Comparison of ENCODE assay signal across 2 cellular contexts in genomic region chr16:57955572-57955971, GRCh38.
TF ChIP-seq lines count a peak whose summit lies in the region.

No MANE protein-coding gene starts in this region.

TF ChIP-seq in SK-N-SH treated with all-trans-retinoic acid at 6 μM for 48 hours, 23 proteins besides CTCF, POLR2A, EP300 and RAD21 (continued from another document):
- TF ChIP-seq, protein P1, sequence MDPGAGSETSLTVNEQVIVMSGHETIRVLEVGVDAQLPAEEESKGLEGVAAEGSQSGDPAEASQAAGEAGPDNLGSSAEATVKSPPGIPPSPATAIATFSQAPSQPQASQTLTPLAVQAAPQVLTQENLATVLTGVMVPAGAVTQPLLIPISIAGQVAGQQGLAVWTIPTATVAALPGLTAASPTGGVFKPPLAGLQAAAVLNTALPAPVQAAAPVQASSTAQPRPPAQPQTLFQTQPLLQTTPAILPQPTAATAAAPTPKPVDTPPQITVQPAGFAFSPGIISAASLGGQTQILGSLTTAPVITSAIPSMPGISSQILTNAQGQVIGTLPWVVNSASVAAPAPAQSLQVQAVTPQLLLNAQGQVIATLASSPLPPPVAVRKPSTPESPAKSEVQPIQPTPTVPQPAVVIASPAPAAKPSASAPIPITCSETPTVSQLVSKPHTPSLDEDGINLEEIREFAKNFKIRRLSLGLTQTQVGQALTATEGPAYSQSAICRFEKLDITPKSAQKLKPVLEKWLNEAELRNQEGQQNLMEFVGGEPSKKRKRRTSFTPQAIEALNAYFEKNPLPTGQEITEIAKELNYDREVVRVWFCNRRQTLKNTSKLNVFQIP (CRISPR knock-in tag; IDR thresholded peaks at IDR 0.05; ENCODE audit: borderline replicate concordance, low read depth): no peak
- TF ChIP-seq, protein P2, sequence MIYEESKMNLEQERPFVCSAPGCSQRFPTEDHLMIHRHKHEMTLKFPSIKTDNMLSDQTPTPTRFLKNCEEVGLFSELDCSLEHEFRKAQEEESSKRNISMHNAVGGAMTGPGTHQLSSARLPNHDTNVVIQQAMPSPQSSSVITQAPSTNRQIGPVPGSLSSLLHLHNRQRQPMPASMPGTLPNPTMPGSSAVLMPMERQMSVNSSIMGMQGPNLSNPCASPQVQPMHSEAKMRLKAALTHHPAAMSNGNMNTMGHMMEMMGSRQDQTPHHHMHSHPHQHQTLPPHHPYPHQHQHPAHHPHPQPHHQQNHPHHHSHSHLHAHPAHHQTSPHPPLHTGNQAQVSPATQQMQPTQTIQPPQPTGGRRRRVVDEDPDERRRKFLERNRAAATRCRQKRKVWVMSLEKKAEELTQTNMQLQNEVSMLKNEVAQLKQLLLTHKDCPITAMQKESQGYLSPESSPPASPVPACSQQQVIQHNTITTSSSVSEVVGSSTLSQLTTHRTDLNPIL (CRISPR knock-in tag; IDR thresholded peaks at IDR 0.05; ENCODE audit: low read depth): no peak
- TF ChIP-seq ZC3H10 (CRISPR knock-in tag; IDR thresholded peaks at IDR 0.05) (no peak), ZFP30 (CRISPR knock-in tag; IDR thresholded peaks at IDR 0.05) (no peak), TCF4 (CRISPR knock-in tag; IDR thresholded peaks at IDR 0.05; ENCODE audit: borderline replicate concordance) (no peak), ZNF565 (CRISPR knock-in tag; conservative IDR thresholded peaks at IDR 0.05; ENCODE audit: low read depth) (no peak), BACH2 (CRISPR knock-in tag; IDR thresholded peaks at IDR 0.05; ENCODE audit: borderline replicate concordance) (no peak), ZNF70 (CRISPR knock-in tag; IDR thresholded peaks at IDR 0.05) (no peak), ZNF8 (CRISPR knock-in tag; IDR thresholded peaks at IDR 0.05) (no peak), PPARA (CRISPR knock-in tag; IDR thresholded peaks at IDR 0.05; ENCODE audit: borderline replicate concordance) (no peak)
- TF ChIP-seq, protein P3, sequence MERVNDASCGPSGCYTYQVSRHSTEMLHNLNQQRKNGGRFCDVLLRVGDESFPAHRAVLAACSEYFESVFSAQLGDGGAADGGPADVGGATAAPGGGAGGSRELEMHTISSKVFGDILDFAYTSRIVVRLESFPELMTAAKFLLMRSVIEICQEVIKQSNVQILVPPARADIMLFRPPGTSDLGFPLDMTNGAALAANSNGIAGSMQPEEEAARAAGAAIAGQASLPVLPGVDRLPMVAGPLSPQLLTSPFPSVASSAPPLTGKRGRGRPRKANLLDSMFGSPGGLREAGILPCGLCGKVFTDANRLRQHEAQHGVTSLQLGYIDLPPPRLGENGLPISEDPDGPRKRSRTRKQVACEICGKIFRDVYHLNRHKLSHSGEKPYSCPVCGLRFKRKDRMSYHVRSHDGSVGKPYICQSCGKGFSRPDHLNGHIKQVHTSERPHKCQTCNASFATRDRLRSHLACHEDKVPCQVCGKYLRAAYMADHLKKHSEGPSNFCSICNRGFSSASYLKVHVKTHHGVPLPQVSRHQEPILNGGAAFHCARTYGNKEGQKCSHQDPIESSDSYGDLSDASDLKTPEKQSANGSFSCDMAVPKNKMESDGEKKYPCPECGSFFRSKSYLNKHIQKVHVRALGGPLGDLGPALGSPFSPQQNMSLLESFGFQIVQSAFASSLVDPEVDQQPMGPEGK (CRISPR knock-in tag; IDR thresholded peaks at IDR 0.05; ENCODE audit: borderline replicate concordance): no peak
- TF ChIP-seq, protein P4, sequence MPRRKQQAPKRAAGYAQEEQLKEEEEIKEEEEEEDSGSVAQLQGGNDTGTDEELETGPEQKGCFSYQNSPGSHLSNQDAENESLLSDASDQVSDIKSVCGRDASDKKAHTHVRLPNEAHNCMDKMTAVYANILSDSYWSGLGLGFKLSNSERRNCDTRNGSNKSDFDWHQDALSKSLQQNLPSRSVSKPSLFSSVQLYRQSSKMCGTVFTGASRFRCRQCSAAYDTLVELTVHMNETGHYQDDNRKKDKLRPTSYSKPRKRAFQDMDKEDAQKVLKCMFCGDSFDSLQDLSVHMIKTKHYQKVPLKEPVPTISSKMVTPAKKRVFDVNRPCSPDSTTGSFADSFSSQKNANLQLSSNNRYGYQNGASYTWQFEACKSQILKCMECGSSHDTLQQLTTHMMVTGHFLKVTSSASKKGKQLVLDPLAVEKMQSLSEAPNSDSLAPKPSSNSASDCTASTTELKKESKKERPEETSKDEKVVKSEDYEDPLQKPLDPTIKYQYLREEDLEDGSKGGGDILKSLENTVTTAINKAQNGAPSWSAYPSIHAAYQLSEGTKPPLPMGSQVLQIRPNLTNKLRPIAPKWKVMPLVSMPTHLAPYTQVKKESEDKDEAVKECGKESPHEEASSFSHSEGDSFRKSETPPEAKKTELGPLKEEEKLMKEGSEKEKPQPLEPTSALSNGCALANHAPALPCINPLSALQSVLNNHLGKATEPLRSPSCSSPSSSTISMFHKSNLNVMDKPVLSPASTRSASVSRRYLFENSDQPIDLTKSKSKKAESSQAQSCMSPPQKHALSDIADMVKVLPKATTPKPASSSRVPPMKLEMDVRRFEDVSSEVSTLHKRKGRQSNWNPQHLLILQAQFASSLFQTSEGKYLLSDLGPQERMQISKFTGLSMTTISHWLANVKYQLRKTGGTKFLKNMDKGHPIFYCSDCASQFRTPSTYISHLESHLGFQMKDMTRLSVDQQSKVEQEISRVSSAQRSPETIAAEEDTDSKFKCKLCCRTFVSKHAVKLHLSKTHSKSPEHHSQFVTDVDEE (CRISPR knock-in tag; IDR thresholded peaks at IDR 0.05): no peak

TF ChIP-seq in SK-N-SH, 30 proteins besides CTCF, POLR2A, EP300 and RAD21 (continued from another document):
- TF ChIP-seq, protein P5, sequence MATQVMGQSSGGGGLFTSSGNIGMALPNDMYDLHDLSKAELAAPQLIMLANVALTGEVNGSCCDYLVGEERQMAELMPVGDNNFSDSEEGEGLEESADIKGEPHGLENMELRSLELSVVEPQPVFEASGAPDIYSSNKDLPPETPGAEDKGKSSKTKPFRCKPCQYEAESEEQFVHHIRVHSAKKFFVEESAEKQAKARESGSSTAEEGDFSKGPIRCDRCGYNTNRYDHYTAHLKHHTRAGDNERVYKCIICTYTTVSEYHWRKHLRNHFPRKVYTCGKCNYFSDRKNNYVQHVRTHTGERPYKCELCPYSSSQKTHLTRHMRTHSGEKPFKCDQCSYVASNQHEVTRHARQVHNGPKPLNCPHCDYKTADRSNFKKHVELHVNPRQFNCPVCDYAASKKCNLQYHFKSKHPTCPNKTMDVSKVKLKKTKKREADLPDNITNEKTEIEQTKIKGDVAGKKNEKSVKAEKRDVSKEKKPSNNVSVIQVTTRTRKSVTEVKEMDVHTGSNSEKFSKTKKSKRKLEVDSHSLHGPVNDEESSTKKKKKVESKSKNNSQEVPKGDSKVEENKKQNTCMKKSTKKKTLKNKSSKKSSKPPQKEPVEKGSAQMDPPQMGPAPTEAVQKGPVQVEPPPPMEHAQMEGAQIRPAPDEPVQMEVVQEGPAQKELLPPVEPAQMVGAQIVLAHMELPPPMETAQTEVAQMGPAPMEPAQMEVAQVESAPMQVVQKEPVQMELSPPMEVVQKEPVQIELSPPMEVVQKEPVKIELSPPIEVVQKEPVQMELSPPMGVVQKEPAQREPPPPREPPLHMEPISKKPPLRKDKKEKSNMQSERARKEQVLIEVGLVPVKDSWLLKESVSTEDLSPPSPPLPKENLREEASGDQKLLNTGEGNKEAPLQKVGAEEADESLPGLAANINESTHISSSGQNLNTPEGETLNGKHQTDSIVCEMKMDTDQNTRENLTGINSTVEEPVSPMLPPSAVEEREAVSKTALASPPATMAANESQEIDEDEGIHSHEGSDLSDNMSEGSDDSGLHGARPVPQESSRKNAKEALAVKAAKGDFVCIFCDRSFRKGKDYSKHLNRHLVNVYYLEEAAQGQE (IDR thresholded peaks at IDR 0.05; ENCODE audit: low read depth, low read length): no peak
- TF ChIP-seq POLR2AphosphoS5 (IDR thresholded peaks at IDR 0.05; ENCODE audit: low read depth, low read length) (no peak), RCOR1 (IDR thresholded peaks at IDR 0.05; ENCODE audit: low read length) (no peak), SMC3 (IDR thresholded peaks at IDR 0.05; ENCODE audit: low read depth, low read length) (no peak), MEF2A (IDR thresholded peaks at IDR 0.05; ENCODE audit: borderline replicate concordance, low read depth) (no peak), GATA2 (CRISPR knock-in tag; IDR thresholded peaks at IDR 0.05) (no peak), FOSL2 (IDR thresholded peaks at IDR 0.05; ENCODE audit: borderline replicate concordance, low read depth) (no peak), ELF1 (IDR thresholded peaks at IDR 0.05) (no peak), YY1 (IDR thresholded peaks at IDR 0.05; ENCODE audit: low read depth) (no peak), GABPA (IDR thresholded peaks at IDR 0.05; ENCODE audit: low read depth) (no peak), RFX5 (IDR thresholded peaks at IDR 0.05; ENCODE audit: low read length) (no peak)
- TF ChIP-seq, protein P6, sequence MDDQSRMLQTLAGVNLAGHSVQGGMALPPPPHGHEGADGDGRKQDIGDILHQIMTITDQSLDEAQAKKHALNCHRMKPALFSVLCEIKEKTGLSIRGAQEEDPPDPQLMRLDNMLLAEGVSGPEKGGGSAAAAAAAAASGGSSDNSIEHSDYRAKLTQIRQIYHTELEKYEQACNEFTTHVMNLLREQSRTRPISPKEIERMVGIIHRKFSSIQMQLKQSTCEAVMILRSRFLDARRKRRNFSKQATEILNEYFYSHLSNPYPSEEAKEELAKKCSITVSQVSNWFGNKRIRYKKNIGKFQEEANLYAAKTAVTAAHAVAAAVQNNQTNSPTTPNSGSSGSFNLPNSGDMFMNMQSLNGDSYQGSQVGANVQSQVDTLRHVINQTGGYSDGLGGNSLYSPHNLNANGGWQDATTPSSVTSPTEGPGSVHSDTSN (IDR thresholded peaks at IDR 0.05): no peak
- TF ChIP-seq, protein P7, sequence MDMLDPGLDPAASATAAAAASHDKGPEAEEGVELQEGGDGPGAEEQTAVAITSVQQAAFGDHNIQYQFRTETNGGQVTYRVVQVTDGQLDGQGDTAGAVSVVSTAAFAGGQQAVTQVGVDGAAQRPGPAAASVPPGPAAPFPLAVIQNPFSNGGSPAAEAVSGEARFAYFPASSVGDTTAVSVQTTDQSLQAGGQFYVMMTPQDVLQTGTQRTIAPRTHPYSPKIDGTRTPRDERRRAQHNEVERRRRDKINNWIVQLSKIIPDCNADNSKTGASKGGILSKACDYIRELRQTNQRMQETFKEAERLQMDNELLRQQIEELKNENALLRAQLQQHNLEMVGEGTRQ (IDR thresholded peaks at IDR 0.05; ENCODE audit: borderline replicate concordance, low read depth, low read length): no peak
